In the genomic region with DNA sequence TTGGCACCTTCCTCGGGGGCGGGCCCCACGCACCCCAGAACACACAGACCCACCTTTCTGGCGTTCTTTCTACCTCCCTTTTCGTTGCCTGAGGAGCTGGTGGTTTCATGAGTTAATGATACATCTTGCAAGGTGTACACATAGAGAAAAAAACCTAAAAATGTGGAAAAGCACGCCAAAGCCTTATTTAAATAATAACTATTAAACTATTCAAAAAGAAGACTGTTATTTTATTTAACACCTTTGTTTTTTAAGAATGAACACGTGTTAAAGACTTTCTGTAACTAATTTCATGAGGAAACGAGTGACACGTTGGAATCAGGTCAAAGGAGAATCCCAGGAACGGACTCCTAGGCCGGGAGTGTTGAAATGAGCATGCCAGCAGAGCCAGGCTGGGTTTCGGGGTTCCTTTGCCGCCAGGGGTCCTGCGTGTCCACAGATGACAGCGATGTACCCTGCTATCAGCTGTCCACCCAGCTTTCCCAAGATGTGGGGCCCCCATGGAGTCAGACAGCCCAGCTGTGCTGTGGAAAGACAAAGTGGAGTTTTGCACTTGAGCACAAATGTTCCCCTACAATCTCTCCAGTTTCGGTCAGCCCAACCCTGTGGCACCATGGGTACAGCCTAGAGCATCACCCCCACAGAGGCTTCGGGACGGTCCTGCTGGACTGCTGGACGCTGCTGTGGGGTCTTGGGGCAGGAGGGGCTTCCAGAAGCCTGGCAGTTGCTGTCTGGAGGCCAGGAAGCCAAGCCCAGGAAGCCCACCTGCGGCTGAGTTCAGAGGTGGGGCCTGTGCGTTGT, we compare ENCODE assay signal across 1 cellular context.
TF ChIP-seq lines count a peak whose summit lies in the region.

No MANE protein-coding gene starts in this region.

TF ChIP-seq in endothelial cell of umbilical vein, 7 proteins besides CTCF, POLR2A, EP300 and RAD21:
- TF ChIP-seq JUN (IDR thresholded peaks at IDR 0.05; ENCODE audit: borderline replicate concordance, insufficient read depth, insufficient read length, low read depth) = no peak
- TF ChIP-seq FOS (IDR thresholded peaks at IDR 0.05; ENCODE audit: borderline replicate concordance, insufficient read depth, low read length) = no peak
- no peak for TF ChIP-seq MYC (IDR thresholded peaks at IDR 0.05; ENCODE audit: low read depth, low read length)
- TF ChIP-seq, protein P1, sequence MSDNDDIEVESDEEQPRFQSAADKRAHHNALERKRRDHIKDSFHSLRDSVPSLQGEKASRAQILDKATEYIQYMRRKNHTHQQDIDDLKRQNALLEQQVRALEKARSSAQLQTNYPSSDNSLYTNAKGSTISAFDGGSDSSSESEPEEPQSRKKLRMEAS (IDR thresholded peaks at IDR 0.05; ENCODE audit: insufficient read depth, insufficient read length) = no peak
- TF ChIP-seq GATA2 (IDR thresholded peaks at IDR 0.05; ENCODE audit: insufficient read depth, insufficient read length, low read depth, low read length) = no peak
- TF ChIP-seq POLR2AphosphoS5 (IDR thresholded peaks at IDR 0.05; ENCODE audit: insufficient read depth, low read depth, low read length) = peak; percentile 16
- TF ChIP-seq EZH2 (IDR thresholded peaks at IDR 0.05; ENCODE audit: borderline replicate concordance, low read depth, low read length, severe bottlenecking) = no peak
TF ChIP-seq in endothelial cell of umbilical vein: peak in this region for 1.
